In the genomic region with DNA sequence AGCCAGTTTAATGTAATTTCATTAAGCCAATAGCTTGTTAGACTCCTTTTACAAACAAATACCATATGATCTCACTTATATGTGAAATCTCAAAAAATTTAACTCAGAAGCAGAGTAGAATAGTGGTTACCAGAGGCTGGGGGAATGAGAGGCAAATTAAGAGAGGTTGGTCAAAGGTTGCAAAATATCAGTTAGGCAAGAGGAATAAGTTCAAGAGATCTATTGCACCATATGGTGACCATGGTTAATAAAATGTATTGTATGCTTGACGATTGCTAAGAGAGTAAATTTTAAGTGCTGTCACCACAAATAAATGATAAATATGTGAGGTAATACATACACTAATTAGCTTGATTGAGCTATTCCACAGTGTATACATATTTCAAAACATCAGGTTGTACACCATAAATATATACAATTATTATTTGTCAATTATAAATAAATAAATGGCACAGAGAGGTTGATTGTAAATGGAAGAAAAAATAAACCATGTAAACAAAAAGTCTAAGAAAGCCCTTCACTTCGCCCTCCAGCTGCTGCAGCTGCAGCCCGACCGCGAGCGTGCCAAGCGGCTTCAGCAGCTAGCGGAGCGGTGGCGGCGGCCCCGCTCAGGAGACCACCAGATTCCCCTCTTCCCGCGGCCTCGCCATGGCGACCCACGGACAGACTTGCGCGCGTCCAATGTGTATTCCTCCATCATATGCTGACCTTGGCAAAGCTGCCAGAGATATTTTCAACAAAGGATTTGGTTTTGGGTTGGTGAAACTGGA, we compare ENCODE assay signal across 11 cellular contexts. TPM values are rescaled to one million over a fixed set of nuclear protein-coding genes. Genes with fewer than 3 reads are reported as not detected.
A peak's percentile ranks its signal among the peaks of the same experiment; 100 is the strongest.
DNase-seq lines count a peak whose midpoint lies in the region; ATAC-seq and TF ChIP-seq lines count a peak whose summit lies in the region.
"Had no signal": no experiment of that assay in that cellular context is flagged by ENCODE, and none has a peak within 500 bp of the region (broad histone marks: within the 10 kb centered on the region; RNA-seq: fewer than 3 reads in every experiment).

No MANE protein-coding gene starts in this region.

- H3K36me3 Mint-ChIP-seq in MCF 10A (ENCODE audit: insufficient read depth, unreplicated experiment) (no peaks in the 10 kb centered on the region), endodermal cell (ENCODE audit: low read depth) (no peaks in the 10 kb centered on the region)

- H4K20me1 ChIP-seq in mammary epithelial cell (ENCODE audit: insufficient read depth, low read length) = no peaks in the 10 kb centered on the region

- H3K27me3 Mint-ChIP-seq in MCF 10A (ENCODE audit: insufficient read depth, unreplicated experiment) (no peaks in the 10 kb centered on the region), endodermal cell (ENCODE audit: insufficient read depth) (peaks cover 25% of the 10 kb centered on the region)

- H3K27me3 ChIP-seq in mammary epithelial cell (ENCODE audit: insufficient read depth, low read length) (no peaks in the 10 kb centered on the region), endodermal cell (ENCODE audit: control insufficient read depth, insufficient read depth, low read length, poor library complexity, severe bottlenecking) (no peaks in the 10 kb centered on the region), thymus (ENCODE audit: control insufficient read depth, insufficient read depth) (no peaks in the 10 kb centered on the region), gastrocnemius medialis (no peaks in the 10 kb centered on the region)

- BruUV-seq in MCF 10A (replicated peaks; lab: Mats Ljungman, UMichigan) = no TSS peak
- no TSS peak for BruUV-seq in mammary epithelial cell (replicated peaks; lab: Mats Ljungman, UMichigan)

- WGBS in mammary epithelial cell (ENCODE audit: low coverage, missing lambda C conversion rate) = 90% methylated on average over 19 of the region's 20 CpGs
- 93 to 100% methylated on average over 3 to 20 of the region's 20 CpGs for WGBS in endodermal cell (ENCODE audit: insufficient coverage in 1 of 2, insufficient read length in 1 of 2), 2 experiments
- 98% methylated on average over 20 of the region's 20 CpGs for WGBS in thymus

- H3K9me3 Mint-ChIP-seq in MCF 10A (ENCODE audit: unreplicated experiment) (no peaks in the 10 kb centered on the region), endodermal cell (no peaks in the 10 kb centered on the region)

- H3K9ac ChIP-seq in mammary epithelial cell (ENCODE audit: insufficient read depth, low read length) (no peak overlapping the region), endodermal cell (ENCODE audit: extremely low read depth, low read length, poor library complexity, severe bottlenecking) (no peak overlapping the region)

- intact Hi-C loops in MCF 10A (cut with micrococcal nuclease) (no loop called here), mammary epithelial cell (cut with micrococcal nuclease) (no loop called here), gastrocnemius medialis (cut with DNase I; ENCODE audit: low total_unique reads) (no loop called here)

- H3K4me1 Mint-ChIP-seq in MCF 10A (ENCODE audit: insufficient read depth, unreplicated experiment) (no peaks in the 10 kb centered on the region), endodermal cell (no peaks in the 10 kb centered on the region)
- H3K4me1 Mint-ChIP-seq: neural crest cell had no signal

- TF ChIP-seq POLR2A in gastrocnemius medialis (IDR thresholded peaks at IDR 0.05) = no peak

- ATAC-seq in gastrocnemius medialis = no peak

- H3K4me1 ChIP-seq in mammary epithelial cell (ENCODE audit: insufficient read depth, low read length) (no peaks in the 10 kb centered on the region), endodermal cell (ENCODE audit: control insufficient read depth, insufficient read depth, low read length) (no peaks in the 10 kb centered on the region), thymus (ENCODE audit: control insufficient read depth, insufficient read depth, low read length) (no peaks in the 10 kb centered on the region), gastrocnemius medialis (no peaks in the 10 kb centered on the region)

- DNase-seq in MCF 10A (ENCODE audit: unreplicated experiment) (peak; percentile 11), mammary epithelial cell (no peak), NOMO-1 treated with DMSO at 0.1 percent for 48 hours (lab: John Stamatoyannopoulos, UW; ENCODE audit: unreplicated experiment) (peak; percentile 74), endodermal cell (no peak), GM13976 (ENCODE audit: low spot score) (no peak), gastrocnemius medialis (no peak), coronary artery (ENCODE audit: low spot score) (no peak)
- DNase-seq: activated CD8-positive, alpha-beta memory T cell treated with anti-CD3 and anti-CD28 coated beads, Interleukin-2, amount 50 U/mL, for 48 hours; NCI-H1105 treated with DMSO at 0.1 percent for 48 hours had no signal

- H3K36me3 ChIP-seq in mammary epithelial cell (ENCODE audit: insufficient read depth, low read length) (no peaks in the 10 kb centered on the region), endodermal cell (ENCODE audit: control insufficient read depth, insufficient read depth, low read length) (no peaks in the 10 kb centered on the region), thymus (ENCODE audit: control insufficient read depth, insufficient read depth) (no peaks in the 10 kb centered on the region), gastrocnemius medialis (no peaks in the 10 kb centered on the region)

- CTCF ChIA-PET in MCF 10A (lab: Yijun Ruan, JAX) (no interaction called here), mammary epithelial cell (lab: Charles Lee; ENCODE audit: low non-redundant PET) (no interaction called here)

- H3K4me3 ChIP-seq in mammary epithelial cell (replicated peaks in 1 of 3; ENCODE audit: insufficient read depth in 1 of 3, low read depth in 2 of 3, low read length in 3 of 3) (peak overlapping the region in 1 of 3 experiments; percentile 20), endodermal cell (ENCODE audit: low read length) (no peak overlapping the region), thymus (ENCODE audit: low read length) (peak overlapping the region; percentile 29), gastrocnemius medialis (no peak overlapping the region), coronary artery (no peak overlapping the region)

- in situ Hi-C loops in mammary epithelial cell (cut with MboI; ENCODE audit: low sequenced_read_pairs in 2 of 2) = no loop called here
- in situ Hi-C loops in GM13976 (cut with MboI; ENCODE audit: low sequenced_read_pairs, unreplicated experiment) = no loop called here
- in situ Hi-C loops in gastrocnemius medialis (cut with MboI; ENCODE audit: low sequenced_read_pairs in 4 of 4) = no loop called here

- no peak overlapping the region for H3K27ac ChIP-seq in mammary epithelial cell (ENCODE audit: insufficient read depth, low read depth, low read length)
- H3K27ac ChIP-seq in endodermal cell (ENCODE audit: low read depth, low read length) = peak overlapping the region; percentile 57
- no peak overlapping the region for H3K27ac ChIP-seq in thymus (ENCODE audit: low read depth)
- H3K27ac ChIP-seq in gastrocnemius medialis = no peak overlapping the region
- H3K27ac ChIP-seq in coronary artery = no peak overlapping the region

- no peaks in the 10 kb centered on the region for H3K79me2 ChIP-seq in mammary epithelial cell (ENCODE audit: insufficient read depth, low read length)

- TF ChIP-seq CTCF in MCF 10A (IDR thresholded peaks at IDR 0.05; ENCODE audit: unreplicated experiment) (no peak), mammary epithelial cell (conservative IDR thresholded peaks at IDR 0.05 in 1 of 2, IDR thresholded peaks at IDR 0.05 in 1 of 2; ENCODE audit: extremely low read depth in 1 of 2, insufficient read depth in 1 of 2, low read depth in 1 of 2, low read length in 2 of 2) (no peak), endodermal cell (conservative IDR thresholded peaks at IDR 0.05) (no peak), GM13976 (IDR thresholded peaks at IDR 0.05; ENCODE audit: borderline replicate concordance, control extremely low read depth, extremely low read depth, insufficient read depth, missing control alignments) (no peak), gastrocnemius medialis (IDR thresholded peaks at IDR 0.05 in 4 of 5, conservative IDR thresholded peaks at IDR 0.05 in 1 of 5) (no peak), coronary artery (IDR thresholded peaks at IDR 0.05) (no peak)

- no peak overlapping the region for H2AFZ ChIP-seq in mammary epithelial cell (ENCODE audit: low read depth, low read length)

- H3K27ac Mint-ChIP-seq in MCF 10A (ENCODE audit: low read depth, unreplicated experiment) (no peak overlapping the region), endodermal cell (no peak overlapping the region)

- H3K9me3 ChIP-seq in mammary epithelial cell (replicated peaks; ENCODE audit: insufficient read depth, low read length) (no peaks in the 10 kb centered on the region), endodermal cell (ENCODE audit: control insufficient read depth, low read length) (no peaks in the 10 kb centered on the region), thymus (ENCODE audit: control insufficient read depth) (no peaks in the 10 kb centered on the region), gastrocnemius medialis (no peaks in the 10 kb centered on the region)

- POLR2A ChIA-PET in MCF 10A (lab: Yijun Ruan, JAX) = interaction anchor here (1.2 kb wide), 1 partner anchor 10 kb away, joined by 3 read pairs; no protein-coding TSS in a partner anchor

- no peak overlapping the region for H3K4me2 ChIP-seq in mammary epithelial cell (ENCODE audit: insufficient read depth, low read depth, low read length)

- H3K4me3 Mint-ChIP-seq in MCF 10A (ENCODE audit: unreplicated experiment) (no peak overlapping the region), endodermal cell (no peak overlapping the region)
- H3K4me3 Mint-ChIP-seq: neural crest cell had no signal

- dilution Hi-C loops in mammary epithelial cell (cut with HindIII; ENCODE audit: low sequenced_read_pairs) = no loop called here

RNA-seq across cellular contexts. Expression of gene ACTR2, which starts 23.0 kb away (rescaled TPM):
- total RNA-seq in MCF 10A (2022) = 263 and 273 TPM in 2 replicates
- total RNA-seq in mammary epithelial cell = 100 to 1,000 TPM in 1 of 2 donors, 10 to 100 TPM in 1; 95.0 to 291 TPM
- 70.3 TPM for polyA plus RNA-seq in mammary epithelial cell
- 199 TPM for polyA minus RNA-seq in mammary epithelial cell
- total RNA-seq in endodermal cell = 100 to 1,000 TPM; 254 to 256 TPM
- polyA plus RNA-seq in endodermal cell (2013, experiment 1 of 2) = 152 TPM
- polyA plus RNA-seq in endodermal cell (2013, experiment 2 of 2) = 152 TPM
- 166 TPM for polyA plus RNA-seq in thymus
- 10 to 100 TPM; 34.4 to 43.9 (median 35.8) TPM for total RNA-seq in gastrocnemius medialis

Comparison
In these comparisons a context has a peak if more than half of its experiments do, and no peak if none do; other contexts are left out.
1. DNase-seq: peak in MCF 10A (single experiment) and NOMO-1 treated with DMSO at 0.1 percent for 48 hours (single experiment); none in mammary epithelial cell (single experiment), endodermal cell (single experiment), GM13976 (single experiment), gastrocnemius medialis (0 of 2) and coronary artery (single experiment).